In genomic region chr16:13453325-13453724, GRCh38 we compare ENCODE assay signal across 11 cellular contexts.
A peak's percentile ranks its signal among the peaks of the same experiment; 100 is the strongest.
DNase-seq lines count a peak whose midpoint lies in the region; FAIRE-seq and TF ChIP-seq lines count a peak whose summit lies in the region.
"Had no signal": no experiment of that assay in that cellular context is flagged by ENCODE, and none has a peak within 500 bp of the region (broad histone marks: within the 10 kb centered on the region; RNA-seq: fewer than 3 reads in every experiment).

No MANE protein-coding gene starts in this region.

- no peak overlapping the region for H3K4me3 ChIP-seq in retinal pigment epithelial cell (ENCODE audit: low read length)
- H3K4me3 ChIP-seq: K562, SJCRH30 had no signal

- TF ChIP-seq POLR2A in GM12891 (IDR thresholded peaks at IDR 0.05; ENCODE audit: low read depth, low read length) = no peak

- no peak overlapping the region for H3K27ac ChIP-seq in epithelial cell of prostate
- H3K27ac ChIP-seq: SJCRH30 had no signal

- peak; percentile 18 for DNase-seq in HT1080 (ENCODE audit: low read depth)
- DNase-seq in NCI-H748 (lab: John Stamatoyannopoulos, UW; ENCODE audit: unreplicated experiment) = peak; percentile 58
- peak; percentile 43 for DNase-seq in epithelial cell of prostate (ENCODE audit: low read depth, low spot score)
- DNase-seq in retinal pigment epithelial cell (ENCODE audit: low read depth) = peak; percentile 42
- DNase-seq in EL = no peak
- DNase-seq in GM12891 (ENCODE audit: insufficient read length, low spot score) = no peak
- DNase-seq in cortex of kidney (lab: John Stamatoyannopoulos, UW) = no peak
- DNase-seq: CD8-positive, alpha-beta T cell; immature natural killer cell had no signal

- no peak for FAIRE-seq in GM12891 (lab: Jason Lieb, UNC)

- no peak for TF ChIP-seq CTCF in retinal pigment epithelial cell (conservative IDR thresholded peaks at IDR 0.05; ENCODE audit: low read depth, low read length)

TF ChIP-seq in GM12891, 5 proteins besides CTCF, POLR2A, EP300 and RAD21:
- TF ChIP-seq SPI1 (IDR thresholded peaks at IDR 0.05; ENCODE audit: low read depth, low read length) (no peak), POU2F2 (IDR thresholded peaks at IDR 0.05; ENCODE audit: low read depth, low read length) (no peak), POLR2AphosphoS5 (IDR thresholded peaks at IDR 0.05; ENCODE audit: low read depth, low read length) (no peak)
TF ChIP-seq in GM12891: peak in this region for 0.

Comparison
In these comparisons a context has a peak if more than half of its experiments do, and no peak if none do; other contexts are left out.
1. DNase-seq: peak in HT1080 (single experiment), NCI-H748 (single experiment), epithelial cell of prostate (single experiment) and retinal pigment epithelial cell (single experiment); none in EL (single experiment), GM12891 (single experiment) and cortex of kidney (single experiment).